16 cellular contexts compared by ENCODE assay signal in genomic region chr3:62084558-62084957, GRCh38.
DNase-seq lines count a peak whose midpoint lies in the region; ATAC-seq, FAIRE-seq and TF ChIP-seq lines count a peak whose summit lies in the region.
"Had no signal": no experiment of that assay in that cellular context is flagged by ENCODE, and none has a peak within 500 bp of the region (broad histone marks: within the 10 kb centered on the region; RNA-seq: fewer than 3 reads in every experiment).

No MANE protein-coding gene starts in this region.

- no peaks in the 10 kb centered on the region for H3K27me3 Mint-ChIP-seq in HFFc6 (ENCODE audit: insufficient read depth)

- H3K9me3 ChIP-seq in RWPE2 (ENCODE audit: severe bottlenecking) (no peaks in the 10 kb centered on the region), lower lobe of right lung (no peaks in the 10 kb centered on the region)
- H3K9me3 ChIP-seq: prostate gland, tibial artery had no signal

- peaks cover 6% of the 10 kb centered on the region for H3K4me1 ChIP-seq in RWPE2 (ENCODE audit: insufficient read depth, poor library complexity, severe bottlenecking)
- H3K4me1 ChIP-seq in lower lobe of right lung = no peaks in the 10 kb centered on the region

- no peaks in the 10 kb centered on the region for H3K36me3 ChIP-seq in RWPE2 (ENCODE audit: low read depth)
- H3K36me3 ChIP-seq in lower lobe of right lung = no peaks in the 10 kb centered on the region
- H3K36me3 ChIP-seq: prostate gland had no signal

- H3K9me3 Mint-ChIP-seq in HFFc6 = no peaks in the 10 kb centered on the region

- H3K4me3 ChIP-seq in RWPE2 (ENCODE audit: severe bottlenecking) (no peak overlapping the region), lower lobe of right lung (no peak overlapping the region)
- H3K4me3 ChIP-seq: prostate gland, tibial artery had no signal

- H3K27ac ChIP-seq in RWPE2 (ENCODE audit: poor library complexity, severe bottlenecking) = no peak overlapping the region
- H3K27ac ChIP-seq in lower lobe of right lung = no peak overlapping the region
- H3K27ac ChIP-seq: KMS-11, prostate gland, tibial artery had no signal

- H3K36me3 Mint-ChIP-seq in HFFc6 (ENCODE audit: low read depth) = no peaks in the 10 kb centered on the region
- H3K36me3 Mint-ChIP-seq: activated naive CD8-positive, alpha-beta T cell had no signal

- DNase-seq in D721Med (ENCODE audit: insufficient read length, low spot score) (no peak), HFFc6 (peak; percentile 6), RWPE2 (ENCODE audit: low spot score) (no peak), kidney tubule cell (ENCODE audit: low spot score) (peak; percentile 64), lower lobe of right lung (no peak)
- DNase-seq in stimulated activated CD4-positive, alpha-beta T cell treated with anti-CD3 and anti-CD28 coated beads, Interleukin-2, amount 100 ng/mL, for 24 hours = no peak
- DNase-seq: activated CD8-positive, alpha-beta memory T cell treated with anti-CD3 and anti-CD28 coated beads, Interleukin-2, amount 50 U/mL, for 4 hours; left cardiac atrium; NCI-H2029 treated with DMSO at 0.1 percent for 48 hours; tibial artery had no signal

- H3K4me1 Mint-ChIP-seq in HFFc6 (ENCODE audit: low read depth) = peaks cover 11% of the 10 kb centered on the region

- H3K27ac Mint-ChIP-seq in HFFc6 = no peak overlapping the region
- H3K27ac Mint-ChIP-seq: activated naive CD8-positive, alpha-beta T cell had no signal

- TF ChIP-seq CTCF in D721Med (IDR thresholded peaks at IDR 0.05; ENCODE audit: insufficient read depth, missing control alignments) (no peak), HFFc6 (IDR thresholded peaks at IDR 0.05) (no peak), RWPE2 (IDR thresholded peaks at IDR 0.05; ENCODE audit: poor library complexity, severe bottlenecking) (no peak), lower lobe of right lung (IDR thresholded peaks at IDR 0.05) (no peak)

- no peak overlapping the region for H3K4me3 Mint-ChIP-seq in HFFc6
- H3K4me3 Mint-ChIP-seq: activated naive CD8-positive, alpha-beta T cell had no signal

- H3K27me3 ChIP-seq in RWPE2 (ENCODE audit: insufficient read depth, poor library complexity, severe bottlenecking) = no peaks in the 10 kb centered on the region
- H3K27me3 ChIP-seq in lower lobe of right lung (ENCODE audit: low read depth) = no peaks in the 10 kb centered on the region
- H3K27me3 ChIP-seq: tibial artery had no signal

- ATAC-seq in RWPE2 (ENCODE audit: low read depth) (peak; percentile 54; the same call in 1 of the 3 replicates), GM18870 (IDR thresholded peaks at IDR 0.05; ENCODE audit: unreplicated experiment) (no peak), lower lobe of right lung (no peak), HG03565 (IDR thresholded peaks at IDR 0.05; ENCODE audit: unreplicated experiment) (no peak)

- intact Hi-C loops in lower lobe of right lung (cut with DNase I) = no loop called here

- peak; percentile 21 for FAIRE-seq in D721Med (lab: Jason Lieb, UNC)
- FAIRE-seq: GM12892 had no signal

Comparison
In these comparisons a context has a peak if more than half of its experiments do, and no peak if none do; other contexts are left out.
1. DNase-seq: peak in HFFc6 (single experiment) and kidney tubule cell (single experiment); none in D721Med (single experiment), RWPE2 (single experiment), lower lobe of right lung (single experiment) and stimulated activated CD4-positive, alpha-beta T cell treated with anti-CD3 and anti-CD28 coated beads, Interleukin-2, amount 100 ng/mL, for 24 hours (0 of 2).